ENCODE assay signal across 1 cellular context in the genomic region with DNA sequence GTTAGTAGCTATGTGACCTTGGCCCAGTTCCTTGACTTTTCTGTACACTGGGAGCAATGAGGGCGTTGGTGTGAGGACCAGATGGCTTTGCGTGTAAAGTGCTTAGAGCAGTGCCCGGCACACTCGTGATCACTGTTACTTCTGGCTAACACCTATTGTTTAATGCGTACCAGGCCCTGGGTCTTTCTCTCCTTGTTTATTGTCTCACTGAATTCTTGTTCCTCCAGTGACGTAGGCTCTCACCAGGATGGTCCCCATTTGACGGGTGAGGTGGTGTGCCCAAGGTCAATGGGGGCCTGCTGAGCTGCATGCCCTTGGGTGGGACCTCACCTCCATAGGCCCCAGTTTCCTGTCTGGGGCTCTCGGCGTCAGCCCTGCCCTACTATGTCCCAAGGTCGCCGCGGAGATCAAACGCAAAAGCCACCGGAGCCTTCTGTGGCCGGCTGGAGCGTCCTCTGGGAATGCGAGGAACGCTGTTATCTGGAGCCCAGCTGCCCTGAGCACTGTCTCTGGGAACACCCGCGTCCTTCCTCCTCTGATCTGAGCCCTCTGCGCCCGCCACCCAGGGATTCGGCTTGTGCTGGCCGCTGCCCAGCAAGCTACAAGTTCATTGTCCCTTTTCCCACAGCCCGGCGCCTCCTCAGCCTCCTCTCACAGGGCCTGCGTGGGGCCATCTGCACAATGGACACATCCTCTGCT.
TF ChIP-seq lines count a peak whose summit lies in the region.

No MANE protein-coding gene starts in this region.

TF ChIP-seq in WTC11, 78 proteins besides CTCF, POLR2A, EP300 and RAD21:
- no peak for TF ChIP-seq AFF4 (CRISPR knock-in tag; IDR thresholded peaks at IDR 0.05; ENCODE audit: borderline replicate concordance)
- TF ChIP-seq ZNF232 (CRISPR knock-in tag; IDR thresholded peaks at IDR 0.05) = no peak
TF ChIP-seq in WTC11: peak in this region for 0.
